Comparison of ENCODE assay signal across 8 cellular contexts in genomic region chr22:46577361-46578249, GRCh38. TPM values are rescaled to one million over a fixed set of nuclear protein-coding genes. Genes with fewer than 3 reads are reported as not detected.
DNase-seq lines count a peak whose midpoint lies in the region; ATAC-seq, FAIRE-seq and TF ChIP-seq lines count a peak whose summit lies in the region.

No MANE protein-coding gene starts in this region.

- DNase-seq in DND-41 (no peak), K562 (ENCODE audit: extremely low read depth in 1 of 4, low spot score in 3 of 4) (peak in 3 of 4 experiments; percentile 27 to 66 (median 66)), left lung (peak; percentile 38 to 84), thyroid gland (peak in 1 of 2 donors; percentile 2), GM19240 (ENCODE audit: insufficient read length, low spot score) (no peak)

- H3K27me3 ChIP-seq in DND-41 (ENCODE audit: insufficient read depth, low read length, poor library complexity), result no peaks in the 10 kb centered on the region
- no peaks in the 10 kb centered on the region for H3K27me3 ChIP-seq in K562 (ENCODE audit: control insufficient read depth in 2 of 2, insufficient read depth in 2 of 2, low read length in 2 of 2)
- no peaks in the 10 kb centered on the region for H3K27me3 ChIP-seq in left lung
- no peaks in the 10 kb centered on the region for H3K27me3 ChIP-seq in thyroid gland

- H3K4me3 ChIP-seq in DND-41 (ENCODE audit: low read depth in 1 of 2, low read length in 2 of 2) (peak overlapping the region; percentile 89 to 92), K562 (peak overlapping the region; percentile 57), left lung (peak overlapping the region; percentile 55 to 66), thyroid gland (replicated peaks in 1 of 3) (peak overlapping the region; percentile 36 to 71 (median 41))

- CTCF ChIA-PET in K562 (lab: Yijun Ruan, JAX; ENCODE audit: low intra/inter-chr PET ratio), result no interaction called here

- 5% methylated on average over 11 of the region's 67 CpGs for WGBS in K562 (ENCODE audit: insufficient coverage, low coverage, missing lambda C conversion rate)
- 12 to 37% methylated on average over 4 to 11 of the region's 67 CpGs for WGBS in thyroid gland, 2 donors

- H3K36me3 ChIP-seq in DND-41 (ENCODE audit: insufficient read depth, low read length), result peaks cover 21% of the 10 kb centered on the region; the same call in 1 of the 2 replicates
- peaks cover 4% of the 10 kb centered on the region; the same call in 2 of the 3 replicates for H3K36me3 ChIP-seq in K562 (ENCODE audit: control insufficient read depth, insufficient read depth, low read length)
- H3K36me3 ChIP-seq in left lung, result no peaks in the 10 kb centered on the region
- H3K36me3 ChIP-seq in thyroid gland, result no peaks in the 10 kb centered on the region

- H3K27ac ChIP-seq in DND-41 (ENCODE audit: low read length) (peak overlapping the region; percentile 72), K562 (ENCODE audit: extremely low read depth, low read depth, low read length) (peak overlapping the region; percentile 70), left lung (peak overlapping the region; percentile 33 to 69), thyroid gland (peak overlapping the region; percentile 77 to 85 (median 84))

- no peaks in the 10 kb centered on the region for H3K9me3 Mint-ChIP-seq in IgD-negative memory B cell

- POLR2A ChIA-PET in K562 (lab: Yijun Ruan, JAX), result no interaction called here

- H2AFZ ChIP-seq in DND-41 (ENCODE audit: low read depth, low read length) (peak overlapping the region; percentile 7; the same call in 1 of the 2 replicates), K562 (ENCODE audit: low read depth, low read length) (no peak overlapping the region)

- H3K4me3 Mint-ChIP-seq in IgD-negative memory B cell, result peak overlapping the region; percentile 88 to 97 (median 93)

- H3K9ac ChIP-seq in DND-41 (ENCODE audit: low read depth, low read length), result peak overlapping the region; percentile 95
- peak overlapping the region; percentile 71 to 95 for H3K9ac ChIP-seq in K562 (ENCODE audit: insufficient read depth in 1 of 2, low read depth in 2 of 2, low read length in 2 of 2)

- H3K9me1 ChIP-seq in K562 (ENCODE audit: control insufficient read depth, insufficient read depth, low read length), result no peaks in the 10 kb centered on the region

- H3K9me3 ChIP-seq in DND-41 (ENCODE audit: insufficient read depth, low read length, severe bottlenecking), result no peaks in the 10 kb centered on the region
- H3K9me3 ChIP-seq in K562 (replicated peaks; ENCODE audit: control insufficient read depth, insufficient read depth, low read depth, low read length), result no peaks in the 10 kb centered on the region
- H3K9me3 ChIP-seq in left lung, result no peaks in the 10 kb centered on the region
- no peaks in the 10 kb centered on the region for H3K9me3 ChIP-seq in thyroid gland

- peak; percentile 29 for ATAC-seq in DND-41 (ENCODE audit: insufficient read depth, low read depth)
- ATAC-seq in K562, result 0 out of 3 replicates have a peak, but pooled peaks have one; percentile 6
- ATAC-seq in left lung, result no peak
- ATAC-seq in GM21390 (IDR thresholded peaks at IDR 0.05; ENCODE audit: unreplicated experiment), result no peak
- no peak for ATAC-seq in GM21515 (IDR thresholded peaks at IDR 0.05; ENCODE audit: unreplicated experiment)

- H3K36me3 Mint-ChIP-seq in IgD-negative memory B cell, result no peaks in the 10 kb centered on the region

- H3K79me2 ChIP-seq in DND-41 (ENCODE audit: insufficient read depth, low read length) (peaks cover 54% of the 10 kb centered on the region), K562 (ENCODE audit: control insufficient read depth, insufficient read depth, low read length) (peaks cover 54% of the 10 kb centered on the region)

- no peaks in the 10 kb centered on the region for H3K27me3 Mint-ChIP-seq in IgD-negative memory B cell

- no TSS peak for BruUV-seq in K562 (replicated peaks; lab: Mats Ljungman, UMichigan)

- peaks cover 45% of the 10 kb centered on the region for H4K20me1 ChIP-seq in DND-41 (ENCODE audit: insufficient read depth, low read length)
- peaks cover 9% of the 10 kb centered on the region for H4K20me1 ChIP-seq in K562 (replicated peaks; ENCODE audit: control insufficient read depth, insufficient read depth, low read length)

- H3K4me2 ChIP-seq in DND-41 (ENCODE audit: insufficient read depth, low read length) (peak overlapping the region; percentile 77), K562 (ENCODE audit: insufficient read depth, low read length) (peak overlapping the region; percentile 78)

- no peak for FAIRE-seq in K562 (lab: Jason Lieb, UNC)

- TF ChIP-seq EP300 in K562 (IDR thresholded peaks at IDR 0.05; ENCODE audit: low read length), result no peak

- TF ChIP-seq CTCF in DND-41 (IDR thresholded peaks at IDR 0.05; ENCODE audit: borderline replicate concordance, extremely low read depth, low read length, poor library complexity, severe bottlenecking) (no peak), K562 (IDR thresholded peaks at IDR 0.05 in 2 of 3, conservative IDR thresholded peaks at IDR 0.05 in 1 of 3; ENCODE audit: insufficient read depth in 2 of 3, low read depth in 1 of 3, low read length in 3 of 3) (no peak), left lung (IDR thresholded peaks at IDR 0.05) (no peak), thyroid gland (IDR thresholded peaks at IDR 0.05) (no peak)

- peaks cover 57% of the 10 kb centered on the region for H3K4me1 ChIP-seq in DND-41 (ENCODE audit: insufficient read depth, low read length)
- peaks cover 44 to 67% of the 10 kb centered on the region in 2 experiments for H3K4me1 ChIP-seq in K562 (replicated peaks in 1 of 2; ENCODE audit: control insufficient read depth in 2 of 2, insufficient read depth in 2 of 2, low read length in 2 of 2)
- H3K4me1 ChIP-seq in left lung, result peaks cover 32 to 81% of the 10 kb centered on the region in 2 donors
- peaks cover 47 to 66% of the 10 kb centered on the region in 2 donors for H3K4me1 ChIP-seq in thyroid gland

- TF ChIP-seq RAD21 in K562 (CRISPR knock-in tag; conservative IDR thresholded peaks at IDR 0.05 in 1 of 2, IDR thresholded peaks at IDR 0.05 in 1 of 2), result no peak

- TF ChIP-seq POLR2A in K562 (conservative IDR thresholded peaks at IDR 0.05), result no peak
- TF ChIP-seq POLR2A in thyroid gland (IDR thresholded peaks at IDR 0.05), result no peak

- H3K27ac Mint-ChIP-seq in IgD-negative memory B cell, result peak overlapping the region; percentile 71 to 94 (median 73)

- intact Hi-C loops in K562 (cut with micrococcal nuclease) (no loop called here), left lung (cut with DNase I) (no loop called here), thyroid gland (cut with DNase I) (loop anchor here (5.0 to 10.0 kb wide), 2 partner anchors 160 to 227 kb away; partner anchors contain the start of gene CERK)

- H3K4me1 Mint-ChIP-seq in IgD-negative memory B cell, result peaks cover 30 to 53% (median 34%) of the 10 kb centered on the region in 3 donors

- in situ Hi-C loops in K562 (cut with MboI), result no loop called here

RNA-seq across cellular contexts. Expression of gene CELSR1, which starts 40.2 kb away (rescaled TPM):
- polyA plus RNA-seq in IgD-negative memory B cell (5.2 TPM), K562 (2011; rRNA removed) (not detected in 2 replicates), K562 (2014; fragmentation: Illumina TruSeq; extraction: Trizol) (not detected in 2 replicates), K562 (2014; fragmentation: Nextera tagmentation; extraction: Ambion mirVana) (under 1 TPM in 1 of 2 experiments, not detected in 1; under 0.01 TPM), K562 (2014; rRNA removed) (not detected in 2 replicates)
- total RNA-seq in K562 (2011; cell fraction: chromatin; rRNA removed; ENCODE audit: low replicate concordance), result 0.14 and 0.19 TPM in 2 replicates
- total RNA-seq in K562 (2011; cell fraction: nucleolus; rRNA removed), result 0.13 and 0.33 TPM in 2 replicates
- not detected in 2 replicates for total RNA-seq in K562 (2011; cell fraction: nucleoplasm; rRNA removed)
- total RNA-seq in K562 (2014; rRNA removed) (not detected in 2 replicates), K562 (2014; rRNA removed; fragmentation: Illumina TruSeq; extraction: Trizol) (not detected in 2 replicates), K562 (2015; rRNA removed; fragmentation: Illumina TruSeq; extraction: Trizol) (not detected in 2 replicates), K562 (2021) (0.04 and 0.09 TPM in 2 replicates), left lung (10 to 100 TPM; 36.3 to 59.8 TPM), thyroid gland (10 to 100 TPM; 18.4 to 56.0 (median 31.0) TPM)
- 0.01 and 0.03 TPM in 2 replicates for polyA plus RNA-seq in K562 (2011; cell fraction: cytosol; rRNA removed)
- 0.01 TPM in 1 of 2 replicates, not detected in the other for polyA plus RNA-seq in K562 (2011; cell fraction: nucleus; rRNA removed)
- 0.01 TPM in 2 replicates for polyA plus RNA-seq in K562 (2012)
- not detected in 2 replicates for polyA minus RNA-seq in K562 (2011; rRNA and poly(A)+ RNA removed)
- not detected in 2 replicates for polyA minus RNA-seq in K562 (2011; cell fraction: cytosol; rRNA and poly(A)+ RNA removed)
- polyA minus RNA-seq in K562 (2011; cell fraction: nucleus; rRNA and poly(A)+ RNA removed), result 0.13 TPM in 1 of 2 replicates, not detected in the other

RNA-seq across cellular contexts. Expression of gene GRAMD4, which starts 42.6 kb away (rescaled TPM):
- 18.4 TPM for polyA plus RNA-seq in IgD-negative memory B cell
- total RNA-seq in K562 (2011; cell fraction: chromatin; rRNA removed; ENCODE audit: low replicate concordance), result 92.4 and 123 TPM in 2 replicates
- 64.0 and 80.4 TPM in 2 replicates for total RNA-seq in K562 (2011; cell fraction: nucleolus; rRNA removed)
- 41.7 and 59.0 TPM in 2 replicates for total RNA-seq in K562 (2011; cell fraction: nucleoplasm; rRNA removed)
- total RNA-seq in K562 (2014; rRNA removed), result 44.8 and 52.4 TPM in 2 replicates
- 13.6 and 14.1 TPM in 2 replicates for total RNA-seq in K562 (2014; rRNA removed; fragmentation: Illumina TruSeq; extraction: Trizol)
- total RNA-seq in K562 (2015; rRNA removed; fragmentation: Illumina TruSeq; extraction: Trizol), result 16.0 and 18.6 TPM in 2 replicates
- total RNA-seq in K562 (2021), result 44.0 and 45.4 TPM in 2 replicates
- polyA plus RNA-seq in K562 (2011; rRNA removed), result 31.9 and 35.5 TPM in 2 replicates
- polyA plus RNA-seq in K562 (2011; cell fraction: cytosol; rRNA removed), result 14.5 and 32.1 TPM in 2 replicates
- 70.0 and 77.3 TPM in 2 replicates for polyA plus RNA-seq in K562 (2011; cell fraction: nucleus; rRNA removed)
- 17.3 and 43.4 TPM in 2 replicates for polyA plus RNA-seq in K562 (2012)
- 13.7 and 15.3 TPM in 2 replicates for polyA plus RNA-seq in K562 (2014; fragmentation: Illumina TruSeq; extraction: Trizol)
- polyA plus RNA-seq in K562 (2014; fragmentation: Nextera tagmentation; extraction: Ambion mirVana), result under 1 TPM; 0.18 to 0.28 TPM
- polyA plus RNA-seq in K562 (2014; rRNA removed), result 31.5 and 37.3 TPM in 2 replicates
- 34.2 and 53.1 TPM in 2 replicates for polyA minus RNA-seq in K562 (2011; rRNA and poly(A)+ RNA removed)
- polyA minus RNA-seq in K562 (2011; cell fraction: cytosol; rRNA and poly(A)+ RNA removed), result 20.3 and 27.3 TPM in 2 replicates
- polyA minus RNA-seq in K562 (2011; cell fraction: nucleus; rRNA and poly(A)+ RNA removed), result 21.4 and 52.2 TPM in 2 replicates
- 10 to 100 TPM; 61.8 to 78.2 TPM for total RNA-seq in left lung
- total RNA-seq in thyroid gland, result 100 to 1,000 TPM in 1 of 4 donors, 10 to 100 TPM in 3; 33.5 to 193 (median 62.1) TPM

Comparison
In these comparisons a context has a peak if more than half of its experiments do, and no peak if none do; other contexts are left out.
1. ATAC-seq: peak in DND-41 (single experiment) and K562 (single experiment); none in left lung (single experiment), GM21390 (single experiment) and GM21515 (single experiment).
2. DNase-seq: peak in K562 (3 of 4) and left lung (2 of 2); none in DND-41 (single experiment) and GM19240 (single experiment).
3. RNA of gene CELSR1, which starts 40.2 kb away (total RNA-seq): 36.3 to 59.8 TPM in left lung and 18.4 to 56.0 TPM in thyroid gland; 0.04 to 0.33 TPM in K562; every median in the first group is over 10 times any median in the second.
4. Peak in every context shown above with its lines, with median percentiles within 50 percentile points of each other: H3K27ac ChIP-seq and H3K4me3 ChIP-seq.